ENCODE assay signal across 12 cellular contexts in genomic region chr9:136974834-136975535, GRCh38. TPM values are rescaled to one million over a fixed set of nuclear protein-coding genes. Genes with fewer than 3 reads are reported as not detected.
DNase-seq lines count a peak whose midpoint lies in the region; ATAC-seq and TF ChIP-seq lines count a peak whose summit lies in the region.
"Had no signal": no experiment of that assay in that cellular context is flagged by ENCODE, and none has a peak within 500 bp of the region (broad histone marks: within the 10 kb centered on the region; RNA-seq: fewer than 3 reads in every experiment).

No MANE protein-coding gene starts in this region.

- no peak overlapping the region for H3K4ac ChIP-seq in IMR-90 (ENCODE audit: low read depth, low read length)
- no peak overlapping the region for H3K4ac ChIP-seq in H9 (ENCODE audit: low read depth, low read length)

- no peaks in the 10 kb centered on the region for H3K79me2 ChIP-seq in H9 (ENCODE audit: insufficient read depth, low read length)

- no peaks in the 10 kb centered on the region for H3K79me1 ChIP-seq in IMR-90 (ENCODE audit: low read depth in 1 of 2, low read length in 2 of 2)
- H3K79me1 ChIP-seq in H9 (ENCODE audit: insufficient read depth, low read depth, low read length, poor library complexity, severe bottlenecking): no peaks in the 10 kb centered on the region

- H3K4me3 ChIP-seq in IMR-90 (ENCODE audit: insufficient read depth, low read depth, low read length) (no peak overlapping the region), lower lobe of right lung (peak overlapping the region; percentile 28), tibial artery (no peak overlapping the region)

- H3K9me3 Mint-ChIP-seq in CD4-positive, alpha-beta T cell: no peaks in the 10 kb centered on the region
- H3K9me3 Mint-ChIP-seq in H9: no peaks in the 10 kb centered on the region
- H3K9me3 Mint-ChIP-seq: nephron had no signal

- no peak overlapping the region for H2AK9ac ChIP-seq in IMR-90 (replicated peaks; ENCODE audit: low read depth, low read length, poor library complexity)

- H3K27ac Mint-ChIP-seq in CD4-positive, alpha-beta T cell: peak overlapping the region; percentile 9
- no peak overlapping the region for H3K27ac Mint-ChIP-seq in H9
- H3K27ac Mint-ChIP-seq: nephron had no signal

- no peaks in the 10 kb centered on the region for H3K27me3 ChIP-seq in CD4-positive, alpha-beta T cell (ENCODE audit: control insufficient read depth, insufficient read depth, low read length)
- H3K27me3 ChIP-seq in IMR-90 (ENCODE audit: control insufficient read depth, insufficient read depth, low read length): peaks cover 16% of the 10 kb centered on the region; the same call in 1 of the 2 replicates
- no peaks in the 10 kb centered on the region for H3K27me3 ChIP-seq in lower lobe of right lung (ENCODE audit: low read depth)
- peaks cover 0 to 36% of the 10 kb centered on the region in 2 donors for H3K27me3 ChIP-seq in tibial artery
- no peaks in the 10 kb centered on the region for H3K27me3 ChIP-seq in H9 (ENCODE audit: insufficient read depth, low read length)

- H3K27ac ChIP-seq in CD4-positive, alpha-beta T cell (ENCODE audit: low read depth, low read length): no peak overlapping the region
- no peak overlapping the region for H3K27ac ChIP-seq in IMR-90 (ENCODE audit: insufficient read depth, low read length)
- peak overlapping the region; percentile 66 for H3K27ac ChIP-seq in lower lobe of right lung
- no peak overlapping the region for H3K27ac ChIP-seq in tibial artery
- H3K27ac ChIP-seq in H9 (ENCODE audit: insufficient read length, low read depth, low read length): no peak overlapping the region

- BruUV-seq in IMR-90 (replicated peaks; lab: Mats Ljungman, UMichigan): no TSS peak

- H3K9ac ChIP-seq in IMR-90 (ENCODE audit: low read depth, low read length): no peak overlapping the region
- no peak overlapping the region for H3K9ac ChIP-seq in H9 (ENCODE audit: extremely low read depth, insufficient read length, low read length)

- H3K9me1 ChIP-seq in IMR-90 (ENCODE audit: insufficient read depth, low read length): no peaks in the 10 kb centered on the region

- H2BK15ac ChIP-seq in IMR-90 (ENCODE audit: low read depth, low read length) (no peak overlapping the region), H9 (ENCODE audit: low read depth, low read length) (no peak overlapping the region)

- no peak overlapping the region for H4K91ac ChIP-seq in IMR-90 (ENCODE audit: insufficient read depth, low read depth, low read length)
- no peak overlapping the region for H4K91ac ChIP-seq in H9 (ENCODE audit: insufficient read length, low read depth, low read length)

- H3K18ac ChIP-seq in IMR-90 (ENCODE audit: low read depth, low read length) (no peak overlapping the region), H9 (ENCODE audit: insufficient read length, low read depth, low read length) (no peak overlapping the region)

- TF ChIP-seq RAD21 in IMR-90 (IDR thresholded peaks at IDR 0.05; ENCODE audit: low read length): no peak

- H2BK5ac ChIP-seq in IMR-90 (ENCODE audit: low read depth, low read length, poor library complexity, severe bottlenecking) (no peak overlapping the region), H9 (ENCODE audit: insufficient read length, low read length) (no peak overlapping the region)

- H3K23ac ChIP-seq in IMR-90 (ENCODE audit: low read depth, low read length): no peak overlapping the region
- H3K23ac ChIP-seq in H9 (ENCODE audit: insufficient read length, low read depth, low read length): no peak overlapping the region

- no peak overlapping the region for H3K14ac ChIP-seq in IMR-90 (replicated peaks; ENCODE audit: low read depth, low read length)
- H3K14ac ChIP-seq in H9 (ENCODE audit: insufficient read depth, low read length): no peak overlapping the region

- H4K20me1 ChIP-seq in IMR-90 (ENCODE audit: insufficient read depth, low read length): no peaks in the 10 kb centered on the region
- H4K20me1 ChIP-seq in H9 (ENCODE audit: control insufficient read depth, insufficient read depth, insufficient read length): no peaks in the 10 kb centered on the region

- WGBS in IMR-90 (ENCODE audit: extremely low coverage in 2 of 2, insufficient read length in 1 of 2), 2 experiments: 77% methylated on average over 4 of the region's 15 CpGs; no CpG with 5 or more reads in 1 of the 2 experiments
- no CpG with 5 or more reads among the region's 15 CpGs for WGBS in H9 (ENCODE audit: extremely low coverage, insufficient read length, low lambda C conversion rate)

- no peak for TF ChIP-seq CTCF in CD4-positive, alpha-beta T cell (IDR thresholded peaks at IDR 0.05)
- TF ChIP-seq CTCF in IMR-90 (conservative IDR thresholded peaks at IDR 0.05; ENCODE audit: low read depth, low read length) (no peak), lower lobe of right lung (IDR thresholded peaks at IDR 0.05) (no peak), tibial artery (IDR thresholded peaks at IDR 0.05) (no peak), H9 (conservative IDR thresholded peaks at IDR 0.05) (no peak)

- H4K8ac ChIP-seq in IMR-90 (ENCODE audit: low read depth in 2 of 2, low read length in 2 of 2) (no peak overlapping the region), H9 (replicated peaks; ENCODE audit: insufficient read length, low read depth, low read length) (no peak overlapping the region)

- peak overlapping the region; percentile 21 for H2AFZ ChIP-seq in IMR-90 (replicated peaks; ENCODE audit: low read length, poor library complexity)
- no peak overlapping the region for H2AFZ ChIP-seq in H9 (ENCODE audit: low read length)

- POLR2A ChIA-PET in CD4-positive, alpha-beta T cell (lab: Charles Lee): interaction anchor here (1.2 to 2.9 kb wide), 4 partner anchors 15 to 168 kb away, joined by 4 to 12 read pairs (median 8); partner anchors contain the start of genes PAXX and RABL6
- POLR2A ChIA-PET in IMR-90 (lab: Charles Lee; ENCODE audit: unreplicated experiment): no interaction called here

- H3K4me3 Mint-ChIP-seq in CD4-positive, alpha-beta T cell: peak overlapping the region; percentile 54
- peak overlapping the region in 1 of 2 experiments; percentile 63; a peak in 2 of 5 replicates for H3K4me3 Mint-ChIP-seq in H9

- H2AK5ac ChIP-seq in IMR-90 (ENCODE audit: low read depth, low read length) (no peak overlapping the region), H9 (ENCODE audit: insufficient read length, low read length) (no peak overlapping the region)

- no peak for ATAC-seq in CD4-positive, alpha-beta T cell (ENCODE audit: poor library complexity)
- ATAC-seq in IMR-90 (ENCODE audit: low read depth): no peak
- no peak for ATAC-seq in lower lobe of right lung
- ATAC-seq in GM21526 (IDR thresholded peaks at IDR 0.05; ENCODE audit: low FRiP score, unreplicated experiment): no peak
- ATAC-seq in GM19351 (IDR thresholded peaks at IDR 0.05; ENCODE audit: unreplicated experiment): no peak

- H3K56ac ChIP-seq in IMR-90 (ENCODE audit: extremely low read depth, insufficient read depth, low read length) (no peak overlapping the region), H9 (ENCODE audit: insufficient read length, low read depth, low read length) (no peak overlapping the region)

- H4K5ac ChIP-seq in IMR-90 (ENCODE audit: low read depth, low read length) (no peak overlapping the region), H9 (ENCODE audit: insufficient read length, low read depth, low read length) (no peak overlapping the region)

- no peak for DNase-seq in CD4-positive, alpha-beta T cell
- no peak for DNase-seq in IMR-90
- DNase-seq in cerebellar cortex (ENCODE audit: low spot score): peak; percentile 44
- no peak for DNase-seq in lower lobe of right lung
- DNase-seq in tibial artery: no peak
- no peak for DNase-seq in H9
- DNase-seq: NCI-H1694 treated with DMSO at 0.1 percent for 48 hours, NCI-H774 had no signal

- no peaks in the 10 kb centered on the region for H3K27me3 Mint-ChIP-seq in CD4-positive, alpha-beta T cell
- H3K27me3 Mint-ChIP-seq in H9 (ENCODE audit: low read depth): peaks cover 6% of the 10 kb centered on the region

- no peak overlapping the region for H3T11ph ChIP-seq in H9 (ENCODE audit: low read length)

- H3K4me2 ChIP-seq in IMR-90 (ENCODE audit: low read depth, low read length) (no peak overlapping the region), H9 (ENCODE audit: insufficient read depth, insufficient read length, low read length) (no peak overlapping the region)

- TF ChIP-seq POLR2A in IMR-90 (IDR thresholded peaks at IDR 0.05; ENCODE audit: low read depth, low read length): no peak

- H3K36me3 ChIP-seq in IMR-90 (ENCODE audit: control insufficient read depth, insufficient read depth, low read length) (no peaks in the 10 kb centered on the region), lower lobe of right lung (no peaks in the 10 kb centered on the region), tibial artery (no peaks in the 10 kb centered on the region)

- H3K4me1 Mint-ChIP-seq in CD4-positive, alpha-beta T cell (ENCODE audit: low read depth): peaks cover 20% of the 10 kb centered on the region
- H3K4me1 Mint-ChIP-seq in H9: peaks cover 2 to 9% of the 10 kb centered on the region in 2 experiments
- H3K4me1 Mint-ChIP-seq: nephron had no signal

- H3K9me3 ChIP-seq in CD4-positive, alpha-beta T cell (ENCODE audit: control insufficient read depth, low read length): no peaks in the 10 kb centered on the region
- H3K9me3 ChIP-seq in IMR-90 (ENCODE audit: control insufficient read depth, insufficient read depth, low read length) (no peaks in the 10 kb centered on the region), lower lobe of right lung (no peaks in the 10 kb centered on the region), tibial artery (no peaks in the 10 kb centered on the region), H9 (ENCODE audit: control insufficient read depth, low read depth, low read length) (no peaks in the 10 kb centered on the region)

- CTCF ChIA-PET in CD4-positive, alpha-beta T cell (lab: Charles Lee): interaction anchor here (0.5 to 1.4 kb wide), 3 partner anchors 31 to 182 kb away, joined by 3 to 4 read pairs (median 3); partner anchors contain the start of gene FBXW5
- CTCF ChIA-PET in IMR-90 (lab: Yijun Ruan, JAX): no interaction called here

- H2BK120ac ChIP-seq in IMR-90 (ENCODE audit: low read depth, low read length): no peak overlapping the region
- no peak overlapping the region for H2BK120ac ChIP-seq in H9 (ENCODE audit: low read depth, low read length, poor library complexity, severe bottlenecking)

- no peaks in the 10 kb centered on the region for H3K36me3 Mint-ChIP-seq in CD4-positive, alpha-beta T cell (ENCODE audit: low read depth)
- H3K36me3 Mint-ChIP-seq in H9 (ENCODE audit: insufficient read depth in 1 of 3, low read depth in 3 of 3): no peaks in the 10 kb centered on the region

- no peak overlapping the region for H2BK12ac ChIP-seq in H9 (ENCODE audit: insufficient read length, low read depth, low read length)

- intact Hi-C loops in CD4-positive, alpha-beta T cell (cut with DNase I, micrococcal nuclease): no loop called here
- intact Hi-C loops in IMR-90 (cut with micrococcal nuclease) (no loop called here), lower lobe of right lung (cut with DNase I) (no loop called here), tibial artery (cut with DNase I; ENCODE audit: low total_unique reads) (no loop called here)

- H2BK20ac ChIP-seq in IMR-90 (ENCODE audit: low read depth, low read length) (no peak overlapping the region), H9 (ENCODE audit: low read depth, low read length, poor library complexity, severe bottlenecking) (no peak overlapping the region)

- H3K4me1 ChIP-seq in IMR-90 (ENCODE audit: control insufficient read depth, insufficient read depth, low read length) (peaks cover 7% of the 10 kb centered on the region; the same call in 1 of the 2 replicates), lower lobe of right lung (peaks cover 43% of the 10 kb centered on the region), tibial artery (peaks cover 0 to 24% (median 15%) of the 10 kb centered on the region in 4 donors), H9 (ENCODE audit: insufficient read depth, low read length) (no peaks in the 10 kb centered on the region; the same call in 1 of the 2 replicates)

- dilution Hi-C loops in IMR-90 (cut with HindIII; ENCODE audit: low sequenced_read_pairs, unreplicated experiment): no loop called here

- in situ Hi-C loops in IMR-90 (cut with MboI; ENCODE audit: low sequenced_read_pairs): no loop called here

- peaks cover 9% of the 10 kb centered on the region for H3K23me2 ChIP-seq in H9 (ENCODE audit: insufficient read length, low read depth, low read length, poor library complexity, severe bottlenecking)

RNA-seq across cellular contexts. Expression of gene PTGDS, which starts 2.3 kb away (rescaled TPM):
- 10 to 100 TPM; 40.6 to 41.0 TPM for total RNA-seq in CD4-positive, alpha-beta T cell
- total RNA-seq in IMR-90 (2012; rRNA removed) (not detected in 2 replicates), lower lobe of right lung (225 TPM), H9 (2021) (3.6 and 4.8 TPM in 2 replicates)
- 0.87 and 1.2 TPM in 2 replicates for polyA plus RNA-seq in IMR-90 (2012; rRNA removed)
- polyA plus RNA-seq in IMR-90 (2012; cell fraction: cytosol; rRNA removed): 3.1 and 4.8 TPM in 2 replicates
- polyA plus RNA-seq in IMR-90 (2012; cell fraction: nucleus; rRNA removed; ENCODE audit: low replicate concordance): 6.0 and 7.3 TPM in 2 replicates

RNA-seq across cellular contexts. Expression of gene LCNL1, which starts 7.8 kb away (rescaled TPM):
- total RNA-seq in CD4-positive, alpha-beta T cell: 1 to 10 TPM in 1 of 2 experiments, under 1 TPM in 1; 0.93 to 1.0 TPM
- not detected in 2 replicates for total RNA-seq in IMR-90 (2012; rRNA removed)
- polyA plus RNA-seq in IMR-90 (2012; rRNA removed): 0.13 and 0.15 TPM in 2 replicates
- polyA plus RNA-seq in IMR-90 (2012; cell fraction: cytosol; rRNA removed): 0.04 TPM in 1 of 2 replicates, not detected in the other
- polyA plus RNA-seq in IMR-90 (2012; cell fraction: nucleus; rRNA removed; ENCODE audit: low replicate concordance): 2.4 and 4.0 TPM in 2 replicates
- total RNA-seq in lower lobe of right lung: 1.9 TPM
- total RNA-seq in H9 (2021): 0.18 and 0.20 TPM in 2 replicates
- total RNA-seq: subcutaneous adipose tissue had no signal

RNA-seq across cellular contexts. Expression of gene PAXX, which starts 17.2 kb away (rescaled TPM):
- 10 to 100 TPM; 67.0 to 67.8 TPM for total RNA-seq in CD4-positive, alpha-beta T cell
- total RNA-seq in IMR-90 (2012; rRNA removed) (4.4 and 5.7 TPM in 2 replicates), lower lobe of right lung (45.1 TPM), H9 (2021) (46.8 and 51.2 TPM in 2 replicates)
- 24.6 and 30.2 TPM in 2 replicates for polyA plus RNA-seq in IMR-90 (2012; rRNA removed)
- polyA plus RNA-seq in IMR-90 (2012; cell fraction: cytosol; rRNA removed): 19.0 and 28.4 TPM in 2 replicates
- 79.5 and 226 TPM in 2 replicates for polyA plus RNA-seq in IMR-90 (2012; cell fraction: nucleus; rRNA removed; ENCODE audit: low replicate concordance)

RNA-seq across cellular contexts. Expression of gene CLIC3, which starts 21.4 kb away (rescaled TPM):
- total RNA-seq in CD4-positive, alpha-beta T cell: 1 to 10 TPM; 2.1 to 2.8 TPM
- total RNA-seq in IMR-90 (2012; rRNA removed) (0.18 and 0.28 TPM in 2 replicates), lower lobe of right lung (49.3 TPM), H9 (2021) (0.29 and 0.31 TPM in 2 replicates)
- polyA plus RNA-seq in IMR-90 (2012; rRNA removed): 1.7 and 2.1 TPM in 2 replicates
- polyA plus RNA-seq in IMR-90 (2012; cell fraction: cytosol; rRNA removed): 2.7 and 3.4 TPM in 2 replicates
- 0.87 and 4.1 TPM in 2 replicates for polyA plus RNA-seq in IMR-90 (2012; cell fraction: nucleus; rRNA removed; ENCODE audit: low replicate concordance)

RNA-seq across cellular contexts. Expression of gene LCN12, which starts 22.9 kb away (rescaled TPM):
- 1 to 10 TPM; 1.3 to 1.5 TPM for total RNA-seq in CD4-positive, alpha-beta T cell
- total RNA-seq in IMR-90 (2012; rRNA removed): not detected in 2 replicates
- polyA plus RNA-seq in IMR-90 (2012; rRNA removed): 0.12 TPM in 1 of 2 replicates, not detected in the other
- not detected in 2 replicates for polyA plus RNA-seq in IMR-90 (2012; cell fraction: cytosol; rRNA removed)
- 1.7 and 4.3 TPM in 2 replicates for polyA plus RNA-seq in IMR-90 (2012; cell fraction: nucleus; rRNA removed; ENCODE audit: low replicate concordance)
- total RNA-seq in lower lobe of right lung: 1.9 TPM
- total RNA-seq in H9 (2021): 2.1 and 4.5 TPM in 2 replicates
- total RNA-seq: subcutaneous adipose tissue had no signal
